In the genomic region with DNA sequence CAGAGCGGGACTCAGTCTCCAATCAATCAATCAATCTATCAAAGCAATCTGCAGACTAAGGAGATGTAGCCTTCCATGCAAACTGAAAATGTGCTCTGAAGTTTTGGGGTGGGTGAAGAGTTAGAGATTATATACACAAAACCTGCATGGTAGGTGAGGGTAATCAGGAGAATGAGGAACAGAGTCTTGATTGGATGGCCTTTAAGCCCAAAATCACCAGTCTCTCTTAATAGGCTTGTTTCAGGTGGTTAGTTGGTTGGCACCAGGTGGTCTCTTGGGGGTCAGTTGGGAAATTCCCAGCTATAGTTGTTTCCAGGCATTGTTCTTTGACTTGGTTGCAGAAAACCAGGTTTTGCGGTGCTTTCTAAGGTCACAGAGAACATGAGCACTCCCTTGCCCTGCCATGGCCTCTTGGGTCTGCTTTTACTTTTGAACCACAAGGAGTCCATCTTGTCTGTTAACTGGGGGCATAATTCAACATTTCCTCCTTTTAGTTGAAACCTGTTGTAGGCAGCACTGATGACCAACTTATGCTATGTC, we compare ENCODE assay signal across 1 cellular context.
TF ChIP-seq lines count a peak whose summit lies in the region.

No MANE protein-coding gene starts in this region.

TF ChIP-seq in H1, 55 proteins besides CTCF, POLR2A, EP300 and RAD21:
- TF ChIP-seq TBP (IDR thresholded peaks at IDR 0.05; ENCODE audit: low read depth, low read length): no peak
- no peak for TF ChIP-seq JUN (IDR thresholded peaks at IDR 0.05; ENCODE audit: low read depth, low read length)
- no peak for TF ChIP-seq MAX (IDR thresholded peaks at IDR 0.05)
- TF ChIP-seq TCF12 (IDR thresholded peaks at IDR 0.05; ENCODE audit: low read depth, low read length): no peak
- TF ChIP-seq FOSL1 (IDR thresholded peaks at IDR 0.05; ENCODE audit: insufficient read depth, low read depth, low read length): no peak
